In genomic region chr4:128560754-128561495, GRCh38 we compare ENCODE assay signal across 15 cellular contexts.
DNase-seq lines count a peak whose midpoint lies in the region; ATAC-seq, FAIRE-seq and TF ChIP-seq lines count a peak whose summit lies in the region.
"Had no signal": no experiment of that assay in that cellular context is flagged by ENCODE, and none has a peak within 500 bp of the region (broad histone marks: within the 10 kb centered on the region; RNA-seq: fewer than 3 reads in every experiment).

No MANE protein-coding gene starts in this region.

- H3K4me3 Mint-ChIP-seq in astrocyte (ENCODE audit: unreplicated experiment), result no peak overlapping the region
- H3K4me3 Mint-ChIP-seq: activated T-helper 1 cell treated with anti-CD3 and anti-CD28 coated beads, Interleukin-12 subunit alpha, Interleukin-12 subunit beta, Interleukin-2, Interleukin-4 antibody, amounts not matched to agents 30 ng/mL and 10 ng/mL and 1 ng/mL, durations not matched to agents 14 hours and 24 hours and 36 hours; nephron progenitor cell had no signal

- H2BK12ac ChIP-seq in mesenchymal stem cell (ENCODE audit: low read length in 2 of 2), result peak overlapping the region in 1 of 2 experiments; percentile 70

- ATAC-seq in right cardiac atrium, result peak; percentile 17 to 52
- no peak for ATAC-seq in Right ventricle myocardium superior (ENCODE audit: poor library complexity)
- ATAC-seq in GM18867 (IDR thresholded peaks at IDR 0.05; ENCODE audit: unreplicated experiment), result no peak
- ATAC-seq: GM12878, left ventricle myocardium superior had no signal

- no peaks in the 10 kb centered on the region for H3K79me2 ChIP-seq in astrocyte (ENCODE audit: insufficient read depth, low read length)

- peak overlapping the region; percentile 35 for H3K27ac Mint-ChIP-seq in astrocyte (ENCODE audit: unreplicated experiment)
- H3K27ac Mint-ChIP-seq: activated T-helper 1 cell treated with anti-CD3 and anti-CD28 coated beads, Interleukin-12 subunit alpha, Interleukin-12 subunit beta, Interleukin-2, Interleukin-4 antibody, amounts not matched to agents 30 ng/mL and 10 ng/mL and 1 ng/mL, durations not matched to agents 14 hours and 24 hours and 36 hours; nephron progenitor cell had no signal

- peaks cover 36% of the 10 kb centered on the region for H3K4me1 Mint-ChIP-seq in astrocyte (ENCODE audit: low read depth, unreplicated experiment)

- H3K9me3 ChIP-seq in right cardiac atrium (ENCODE audit: control insufficient read depth, low read length) (no peaks in the 10 kb centered on the region), astrocyte (ENCODE audit: insufficient read depth, low read depth, low read length) (no peaks in the 10 kb centered on the region), mesenchymal stem cell (ENCODE audit: control insufficient read depth, low read length) (no peaks in the 10 kb centered on the region)

- H3K79me1 ChIP-seq in mesenchymal stem cell (replicated peaks; ENCODE audit: low read length, poor library complexity, severe bottlenecking), result peaks cover 2% of the 10 kb centered on the region

- TF ChIP-seq CTCF in astrocyte (IDR thresholded peaks at IDR 0.05; ENCODE audit: insufficient read depth, low read depth, low read length), result no peak

- peaks cover 5% of the 10 kb centered on the region for H3K4me1 ChIP-seq in right cardiac atrium (ENCODE audit: control insufficient read depth, insufficient read depth, low read length)
- H3K4me1 ChIP-seq in astrocyte (ENCODE audit: insufficient read depth, low read length), result peaks cover 21% of the 10 kb centered on the region
- peaks cover 2% of the 10 kb centered on the region for H3K4me1 ChIP-seq in mesenchymal stem cell (ENCODE audit: control insufficient read depth, insufficient read depth, low read depth, low read length)

- peak overlapping the region; percentile 39 for H2BK120ac ChIP-seq in mesenchymal stem cell (ENCODE audit: low read depth, low read length)

- no peak for DNase-seq in right cardiac atrium
- DNase-seq in Right ventricle myocardium superior, result no peak
- no peak for DNase-seq in astrocyte (ENCODE audit: low read depth)
- peak; percentile 71 for DNase-seq in mesenchymal stem cell
- DNase-seq in SHP77 treated with DMSO at 0.1 percent for 48 hours (lab: John Stamatoyannopoulos, UW), result no peak
- no peak for DNase-seq in 8988T
- no peak for DNase-seq in stimulated activated CD4-positive, alpha-beta T cell treated with anti-CD3 and anti-CD28 coated beads, Interleukin-4, amount 100 ng/mL, for 24 hours
- DNase-seq: AML-193; left ventricle myocardium superior; NCI-H2029 treated with DMSO at 0.1 percent for 48 hours; nephron progenitor cell; stimulated activated naive CD4-positive, alpha-beta T cell treated with Interleukin-2 at 50 U/mL for 16 hours had no signal

- peak overlapping the region; percentile 45 for H4K8ac ChIP-seq in mesenchymal stem cell (ENCODE audit: low read length)

- no peak overlapping the region for H4K91ac ChIP-seq in mesenchymal stem cell (ENCODE audit: low read length)

- no peak overlapping the region for H2BK15ac ChIP-seq in mesenchymal stem cell (ENCODE audit: low read depth, poor library complexity, severe bottlenecking)

- peak overlapping the region; percentile 45 to 56 for H3K18ac ChIP-seq in mesenchymal stem cell (ENCODE audit: low read depth in 1 of 2, low read length in 2 of 2)

- no peak overlapping the region for H3K4me3 ChIP-seq in right cardiac atrium (ENCODE audit: low read length)
- H3K4me3 ChIP-seq in astrocyte (ENCODE audit: insufficient read depth, low read depth, low read length), result no peak overlapping the region
- H3K4me3 ChIP-seq in mesenchymal stem cell (ENCODE audit: insufficient read depth in 1 of 2, low read depth in 1 of 2, low read length in 2 of 2), result no peak overlapping the region
- H3K4me3 ChIP-seq: GM12878 had no signal

- no peak overlapping the region for H2BK5ac ChIP-seq in mesenchymal stem cell (ENCODE audit: low read depth, low read length, poor library complexity, severe bottlenecking)

- H3K4ac ChIP-seq in mesenchymal stem cell (ENCODE audit: low read depth in 1 of 2, low read length in 2 of 2), result peak overlapping the region in 1 of 2 experiments; percentile 82

- no peak overlapping the region for H3K9ac ChIP-seq in astrocyte (ENCODE audit: low read length)
- H3K9ac ChIP-seq in mesenchymal stem cell (ENCODE audit: low read length), result no peak overlapping the region

- H4K20me1 ChIP-seq in astrocyte (ENCODE audit: insufficient read depth, low read length), result no peaks in the 10 kb centered on the region

- H3K4me2 ChIP-seq in astrocyte (ENCODE audit: low read length) (no peak overlapping the region), mesenchymal stem cell (ENCODE audit: low read length, poor library complexity, severe bottlenecking) (no peak overlapping the region)

- no peak for FAIRE-seq in astrocyte (lab: Jason Lieb, UNC)
- FAIRE-seq: GM12878 had no signal

- WGBS in right cardiac atrium, result 44% methylated on average over 6 of the region's 6 CpGs
- whole genome bisulfite sequencing in mesenchymal stem cell, result 0% methylated on average over 3 of the region's 6 CpGs

- no peaks in the 10 kb centered on the region for H3K27me3 Mint-ChIP-seq in astrocyte (ENCODE audit: low read depth, unreplicated experiment)

- H3K9me3 Mint-ChIP-seq in astrocyte (ENCODE audit: unreplicated experiment), result no peaks in the 10 kb centered on the region
- H3K9me3 Mint-ChIP-seq: activated T-helper 1 cell treated with anti-CD3 and anti-CD28 coated beads, Interleukin-12 subunit alpha, Interleukin-12 subunit beta, Interleukin-2, Interleukin-4 antibody, amounts not matched to agents 30 ng/mL and 10 ng/mL and 1 ng/mL, durations not matched to agents 14 hours and 24 hours and 36 hours; nephron progenitor cell had no signal

- intact Hi-C loops in right cardiac atrium (cut with DNase I) (loop anchor here in 3 of 4 donors (10.0 kb wide), 3 partner anchors 244 to 304 kb away; partner anchors contain the start of gene JADE1 (in 1 of the 3)), Right ventricle myocardium superior (cut with DNase I) (loop anchor here (10.0 kb wide), 1 partner anchor 114 kb away; no protein-coding TSS in a partner anchor)

- H3K27ac ChIP-seq in right cardiac atrium (ENCODE audit: low read length) (no peak overlapping the region), astrocyte (ENCODE audit: low read depth, low read length) (no peak overlapping the region), mesenchymal stem cell (ENCODE audit: low read length, poor library complexity, severe bottlenecking) (no peak overlapping the region)

- H3K36me3 ChIP-seq in astrocyte (ENCODE audit: insufficient read depth, low read length), result no peaks in the 10 kb centered on the region
- no peaks in the 10 kb centered on the region for H3K36me3 ChIP-seq in mesenchymal stem cell (ENCODE audit: control insufficient read depth in 1 of 2, insufficient read depth in 2 of 2, low read depth in 1 of 2, low read length in 2 of 2)

- H2AFZ ChIP-seq in astrocyte (ENCODE audit: low read depth, low read length) (no peak overlapping the region), mesenchymal stem cell (ENCODE audit: low read depth, low read length) (no peak overlapping the region)

- H3K27me3 ChIP-seq in right cardiac atrium (ENCODE audit: control insufficient read depth, insufficient read depth) (no peaks in the 10 kb centered on the region), astrocyte (ENCODE audit: insufficient read depth, low read length) (no peaks in the 10 kb centered on the region), mesenchymal stem cell (ENCODE audit: control insufficient read depth in 1 of 2, insufficient read depth in 1 of 2, low read length in 2 of 2) (no peaks in the 10 kb centered on the region)

- no peak overlapping the region for H2AK5ac ChIP-seq in mesenchymal stem cell (ENCODE audit: low read length, severe bottlenecking)

- H3K14ac ChIP-seq in mesenchymal stem cell (ENCODE audit: low read length in 2 of 2), result no peak overlapping the region

- no peak overlapping the region for H3K23ac ChIP-seq in mesenchymal stem cell (ENCODE audit: low read length in 2 of 2)

- H3K36me3 Mint-ChIP-seq in astrocyte (ENCODE audit: low read depth, unreplicated experiment), result peaks cover 4% of the 10 kb centered on the region

Comparison
In these comparisons a context has a peak if more than half of its experiments do, and no peak if none do; other contexts are left out.
1. ATAC-seq: peak in right cardiac atrium (2 of 2); none in Right ventricle myocardium superior (single experiment) and GM18867 (single experiment).